15 cellular contexts compared by ENCODE assay signal in the genomic region with DNA sequence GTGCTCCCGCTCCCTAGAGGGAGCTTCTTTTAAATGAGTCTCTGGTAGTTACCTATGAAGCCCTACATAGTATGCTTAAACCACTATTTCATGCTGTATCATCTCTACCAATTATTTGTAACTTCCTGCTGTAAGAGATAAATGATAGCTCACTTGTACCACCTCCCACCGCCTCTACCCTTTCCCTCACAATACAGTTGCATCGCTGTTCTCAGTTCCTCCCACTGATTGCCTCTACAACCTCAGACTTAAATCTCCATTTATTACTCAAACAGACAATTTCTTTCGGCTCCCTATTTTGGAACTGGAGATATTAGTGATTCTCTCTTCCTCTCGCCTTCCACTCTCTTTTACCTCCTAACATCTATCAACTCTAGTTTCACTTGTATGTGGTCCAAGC.
"Had no signal": no experiment of that assay in that cellular context is flagged by ENCODE, and none has a peak within 500 bp of the region (broad histone marks: within the 10 kb centered on the region; RNA-seq: fewer than 3 reads in every experiment).

No MANE protein-coding gene starts in this region.

- H3K27ac ChIP-seq: coronary artery, heart right ventricle, neutrophil, right atrium auricular region, sigmoid colon, skin epidermis, testis, tibial nerve had no signal

- H3K9me3 ChIP-seq: mucosa of descending colon, neutrophil, testis had no signal

- H3K36me3 ChIP-seq: heart right ventricle, neutrophil, right atrium auricular region, sigmoid colon, tibial nerve had no signal

- H3K27ac Mint-ChIP-seq: naive thymus-derived CD8-positive, alpha-beta T cell; stimulated activated naive CD8-positive, alpha-beta T cell treated with anti-CD3 and anti-CD28 coated beads, Interleukin-15, Interleukin-2, amounts not matched to agents 100 ng/mL and 50 ng/mL, for 24 hours had no signal

- H3K4me1 Mint-ChIP-seq: naive thymus-derived CD8-positive, alpha-beta T cell had no signal

- H3K4me3 Mint-ChIP-seq: naive thymus-derived CD8-positive, alpha-beta T cell; stimulated activated naive CD8-positive, alpha-beta T cell treated with anti-CD3 and anti-CD28 coated beads, Interleukin-15, Interleukin-2, amounts not matched to agents 100 ng/mL and 50 ng/mL, for 24 hours had no signal

- H3K36me3 Mint-ChIP-seq: naive thymus-derived CD8-positive, alpha-beta T cell had no signal

- H3K27me3 ChIP-seq: heart right ventricle, neutrophil, right atrium auricular region, sigmoid colon, testis, tibial nerve had no signal

- H3K4me3 ChIP-seq: coronary artery, heart right ventricle, mucosa of descending colon, right atrium auricular region, sigmoid colon, skin epidermis, testis, tibial nerve had no signal

- DNase-seq: effector CD8-positive, alpha-beta T cell; heart right ventricle; hypothalamus; kidney glomerular epithelial cell; mucosa of descending colon; naive thymus-derived CD8-positive, alpha-beta T cell; sigmoid colon; stimulated activated CD4-positive, alpha-beta T cell treated with anti-CD3 and anti-CD28 coated beads, Interleukin-12 subunit alpha, Interleukin-12 subunit beta, amount 100 ng/mL, for 4 hours; testis had no signal

- H3K4me1 ChIP-seq: right atrium auricular region, sigmoid colon, testis, tibial nerve had no signal
